ENCODE assay signal across 1 cellular context in the genomic region with DNA sequence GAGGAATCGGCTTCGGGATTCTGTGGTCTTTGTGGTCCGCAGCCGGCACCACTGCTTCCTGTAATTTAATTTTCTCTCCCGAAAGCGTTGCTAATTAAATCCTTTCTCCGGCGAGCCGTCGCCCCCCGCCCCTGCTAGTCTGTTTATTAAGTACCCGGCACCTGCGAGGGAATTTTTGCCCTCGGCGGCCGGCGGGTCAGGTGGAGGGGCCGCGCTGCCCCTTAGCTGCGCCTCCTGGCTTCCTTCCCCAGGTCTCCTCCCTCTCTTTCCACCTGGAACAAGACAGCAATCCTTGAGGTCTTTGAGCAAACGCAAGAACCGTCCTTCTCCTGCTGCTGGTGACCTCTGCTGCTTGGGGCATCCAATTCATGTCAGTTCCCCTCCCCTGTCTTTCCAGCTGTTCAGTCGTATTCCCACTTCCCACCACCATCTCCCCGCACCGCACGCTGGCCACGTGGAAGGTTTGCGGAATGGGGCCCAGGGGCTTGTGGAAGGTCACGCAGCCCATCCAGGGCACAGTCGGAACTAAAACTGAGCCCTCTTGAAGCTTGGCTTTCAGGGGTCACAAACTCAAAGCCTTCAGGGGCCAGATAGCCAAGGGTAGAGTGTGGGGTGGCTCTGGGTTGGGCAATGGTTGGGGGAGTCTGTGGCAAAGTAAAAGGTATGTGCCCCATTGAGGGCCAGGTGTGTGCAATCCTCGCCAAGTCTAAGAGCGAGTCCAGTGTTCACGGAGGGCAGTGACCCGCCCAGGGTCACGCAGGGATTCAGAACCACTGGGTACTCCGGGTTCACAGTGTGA.
A peak's percentile ranks its signal among the peaks of the same experiment; 100 is the strongest.
TF ChIP-seq lines count a peak whose summit lies in the region.

No MANE protein-coding gene starts in this region.

TF ChIP-seq in endothelial cell of umbilical vein, 7 proteins besides CTCF, POLR2A, EP300 and RAD21:
- TF ChIP-seq FOS (IDR thresholded peaks at IDR 0.05; ENCODE audit: borderline replicate concordance, insufficient read depth, low read length): no peak
- no peak for TF ChIP-seq GATA2 (IDR thresholded peaks at IDR 0.05; ENCODE audit: insufficient read depth, insufficient read length, low read depth, low read length)
- TF ChIP-seq MYC (IDR thresholded peaks at IDR 0.05; ENCODE audit: low read depth, low read length): no peak
- TF ChIP-seq, protein P1, sequence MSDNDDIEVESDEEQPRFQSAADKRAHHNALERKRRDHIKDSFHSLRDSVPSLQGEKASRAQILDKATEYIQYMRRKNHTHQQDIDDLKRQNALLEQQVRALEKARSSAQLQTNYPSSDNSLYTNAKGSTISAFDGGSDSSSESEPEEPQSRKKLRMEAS (IDR thresholded peaks at IDR 0.05; ENCODE audit: insufficient read depth, insufficient read length): no peak
- TF ChIP-seq JUN (IDR thresholded peaks at IDR 0.05; ENCODE audit: borderline replicate concordance, insufficient read depth, insufficient read length, low read depth): no peak
- peak; percentile 57 for TF ChIP-seq EZH2 (IDR thresholded peaks at IDR 0.05; ENCODE audit: borderline replicate concordance, low read depth, low read length, severe bottlenecking)
- no peak for TF ChIP-seq POLR2AphosphoS5 (IDR thresholded peaks at IDR 0.05; ENCODE audit: insufficient read depth, low read depth, low read length)
